Comparison of ENCODE assay signal across 1 cellular context in the genomic region with DNA sequence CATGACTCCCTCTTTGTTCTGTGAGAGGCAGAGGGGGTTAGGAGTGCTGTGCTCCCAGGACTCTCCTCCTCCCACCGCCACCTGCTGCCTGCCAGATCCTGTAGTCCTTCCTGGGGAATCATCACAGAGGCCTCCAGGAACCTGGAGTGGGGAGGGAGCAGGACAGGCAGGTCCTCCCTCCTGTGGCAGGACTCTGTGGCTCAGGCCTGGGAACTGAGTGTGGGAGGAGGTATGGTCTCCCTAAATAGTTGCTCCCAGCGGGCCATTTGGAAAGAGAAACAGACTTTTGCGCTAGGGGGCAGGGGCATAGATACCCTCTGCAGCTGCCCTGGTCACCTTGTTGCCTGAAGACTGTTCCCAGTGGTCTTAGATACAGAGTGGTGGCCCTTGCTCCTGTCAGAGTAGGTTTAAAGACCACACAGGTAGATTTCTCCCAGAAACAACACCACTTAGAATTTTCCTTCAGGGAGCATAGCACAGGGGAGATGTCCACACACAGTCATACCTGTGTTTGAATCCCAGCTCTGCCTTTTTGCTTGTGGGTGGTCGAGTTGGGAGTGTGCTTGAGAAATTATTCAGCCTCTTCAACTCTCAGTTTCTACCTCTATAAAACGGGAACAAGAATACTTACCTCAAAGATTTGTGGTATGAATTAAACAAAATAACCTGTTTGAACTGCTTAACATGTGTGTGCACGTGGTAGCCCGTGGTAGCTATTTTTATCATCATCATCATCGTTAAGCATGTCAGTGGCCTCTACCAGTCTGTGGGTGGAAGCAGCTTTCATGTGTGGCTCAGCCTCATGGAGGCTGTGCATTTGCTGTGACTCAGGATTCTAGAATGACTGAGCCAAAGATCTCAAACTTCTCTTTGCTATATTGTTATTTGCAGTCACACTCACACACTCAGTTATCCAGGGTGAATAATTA.
TF ChIP-seq lines count a peak whose summit lies in the region.

No MANE protein-coding gene starts in this region.

TF ChIP-seq in K562, 482 proteins besides CTCF, POLR2A, EP300 and RAD21 (continued from another document and continues in another):
- TF ChIP-seq RNF219 (CRISPR knock-in tag; IDR thresholded peaks at IDR 0.05) (no peak), ZNF707 (CRISPR knock-in tag; conservative IDR thresholded peaks at IDR 0.05) (no peak), NFE2 (IDR thresholded peaks at IDR 0.05; ENCODE audit: low read depth) (peak; percentile 73), E2F5 (CRISPR knock-in tag; IDR thresholded peaks at IDR 0.05) (no peak), SRSF9 (IDR thresholded peaks at IDR 0.05; ENCODE audit: borderline replicate concordance, low read depth, low read length) (no peak), SNIP1 (IDR thresholded peaks at IDR 0.05; ENCODE audit: low read depth) (no peak), ZNF174 (CRISPR knock-in tag; IDR thresholded peaks at IDR 0.05) (no peak), RFX1 (IDR thresholded peaks at IDR 0.05) (no peak), DIDO1 (tag; IDR thresholded peaks at IDR 0.05; ENCODE audit: low read depth) (no peak), PYGO2 (tag; IDR thresholded peaks at IDR 0.05) (no peak), HBP1 (CRISPR knock-in tag; IDR thresholded peaks at IDR 0.05) (no peak), HCFC1 (IDR thresholded peaks at IDR 0.05; ENCODE audit: low read depth, low read length) (no peak), EP400 (IDR thresholded peaks at IDR 0.05) (peak; percentile 28), CLOCK (CRISPR knock-in tag; IDR thresholded peaks at IDR 0.05; ENCODE audit: borderline replicate concordance) (no peak)
- TF ChIP-seq, protein P1, sequence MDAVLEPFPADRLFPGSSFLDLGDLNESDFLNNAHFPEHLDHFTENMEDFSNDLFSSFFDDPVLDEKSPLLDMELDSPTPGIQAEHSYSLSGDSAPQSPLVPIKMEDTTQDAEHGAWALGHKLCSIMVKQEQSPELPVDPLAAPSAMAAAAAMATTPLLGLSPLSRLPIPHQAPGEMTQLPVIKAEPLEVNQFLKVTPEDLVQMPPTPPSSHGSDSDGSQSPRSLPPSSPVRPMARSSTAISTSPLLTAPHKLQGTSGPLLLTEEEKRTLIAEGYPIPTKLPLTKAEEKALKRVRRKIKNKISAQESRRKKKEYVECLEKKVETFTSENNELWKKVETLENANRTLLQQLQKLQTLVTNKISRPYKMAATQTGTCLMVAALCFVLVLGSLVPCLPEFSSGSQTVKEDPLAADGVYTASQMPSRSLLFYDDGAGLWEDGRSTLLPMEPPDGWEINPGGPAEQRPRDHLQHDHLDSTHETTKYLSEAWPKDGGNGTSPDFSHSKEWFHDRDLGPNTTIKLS (IDR thresholded peaks at IDR 0.05; ENCODE audit: borderline replicate concordance, low read depth), result no peak
- TF ChIP-seq, protein P2, sequence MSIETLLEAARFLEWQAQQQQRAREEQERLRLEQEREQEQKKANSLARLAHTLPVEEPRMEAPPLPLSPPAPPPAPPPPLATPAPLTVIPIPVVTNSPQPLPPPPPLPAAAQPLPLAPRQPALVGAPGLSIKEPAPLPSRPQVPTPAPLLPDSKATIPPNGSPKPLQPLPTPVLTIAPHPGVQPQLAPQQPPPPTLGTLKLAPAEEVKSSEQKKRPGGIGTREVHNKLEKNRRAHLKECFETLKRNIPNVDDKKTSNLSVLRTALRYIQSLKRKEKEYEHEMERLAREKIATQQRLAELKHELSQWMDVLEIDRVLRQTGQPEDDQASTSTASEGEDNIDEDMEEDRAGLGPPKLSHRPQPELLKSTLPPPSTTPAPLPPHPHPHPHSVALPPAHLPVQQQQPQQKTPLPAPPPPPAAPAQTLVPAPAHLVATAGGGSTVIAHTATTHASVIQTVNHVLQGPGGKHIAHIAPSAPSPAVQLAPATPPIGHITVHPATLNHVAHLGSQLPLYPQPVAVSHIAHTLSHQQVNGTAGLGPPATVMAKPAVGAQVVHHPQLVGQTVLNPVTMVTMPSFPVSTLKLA (conservative IDR thresholded peaks at IDR 0.05), result peak; percentile 31 to 48; a peak in 1 of 4 replicates
- TF ChIP-seq, protein P3, sequence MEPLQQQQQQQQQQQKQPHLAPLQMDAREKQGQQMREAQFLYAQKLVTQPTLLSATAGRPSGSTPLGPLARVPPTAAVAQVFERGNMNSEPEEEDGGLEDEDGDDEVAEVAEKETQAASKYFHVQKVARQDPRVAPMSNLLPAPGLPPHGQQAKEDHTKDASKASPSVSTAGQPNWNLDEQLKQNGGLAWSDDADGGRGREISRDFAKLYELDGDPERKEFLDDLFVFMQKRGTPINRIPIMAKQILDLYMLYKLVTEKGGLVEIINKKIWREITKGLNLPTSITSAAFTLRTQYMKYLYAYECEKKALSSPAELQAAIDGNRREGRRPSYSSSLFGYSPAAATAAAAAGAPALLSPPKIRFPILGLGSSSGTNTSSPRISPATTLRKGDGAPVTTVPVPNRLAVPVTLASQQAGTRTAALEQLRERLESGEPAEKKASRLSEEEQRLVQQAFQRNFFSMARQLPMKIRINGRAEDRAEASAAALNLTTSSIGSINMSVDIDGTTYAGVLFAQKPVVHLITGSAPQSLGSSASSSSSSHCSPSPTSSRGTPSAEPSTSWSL (CRISPR knock-in tag; IDR thresholded peaks at IDR 0.05; ENCODE audit: borderline replicate concordance), result no peak
- TF ChIP-seq, protein P4, sequence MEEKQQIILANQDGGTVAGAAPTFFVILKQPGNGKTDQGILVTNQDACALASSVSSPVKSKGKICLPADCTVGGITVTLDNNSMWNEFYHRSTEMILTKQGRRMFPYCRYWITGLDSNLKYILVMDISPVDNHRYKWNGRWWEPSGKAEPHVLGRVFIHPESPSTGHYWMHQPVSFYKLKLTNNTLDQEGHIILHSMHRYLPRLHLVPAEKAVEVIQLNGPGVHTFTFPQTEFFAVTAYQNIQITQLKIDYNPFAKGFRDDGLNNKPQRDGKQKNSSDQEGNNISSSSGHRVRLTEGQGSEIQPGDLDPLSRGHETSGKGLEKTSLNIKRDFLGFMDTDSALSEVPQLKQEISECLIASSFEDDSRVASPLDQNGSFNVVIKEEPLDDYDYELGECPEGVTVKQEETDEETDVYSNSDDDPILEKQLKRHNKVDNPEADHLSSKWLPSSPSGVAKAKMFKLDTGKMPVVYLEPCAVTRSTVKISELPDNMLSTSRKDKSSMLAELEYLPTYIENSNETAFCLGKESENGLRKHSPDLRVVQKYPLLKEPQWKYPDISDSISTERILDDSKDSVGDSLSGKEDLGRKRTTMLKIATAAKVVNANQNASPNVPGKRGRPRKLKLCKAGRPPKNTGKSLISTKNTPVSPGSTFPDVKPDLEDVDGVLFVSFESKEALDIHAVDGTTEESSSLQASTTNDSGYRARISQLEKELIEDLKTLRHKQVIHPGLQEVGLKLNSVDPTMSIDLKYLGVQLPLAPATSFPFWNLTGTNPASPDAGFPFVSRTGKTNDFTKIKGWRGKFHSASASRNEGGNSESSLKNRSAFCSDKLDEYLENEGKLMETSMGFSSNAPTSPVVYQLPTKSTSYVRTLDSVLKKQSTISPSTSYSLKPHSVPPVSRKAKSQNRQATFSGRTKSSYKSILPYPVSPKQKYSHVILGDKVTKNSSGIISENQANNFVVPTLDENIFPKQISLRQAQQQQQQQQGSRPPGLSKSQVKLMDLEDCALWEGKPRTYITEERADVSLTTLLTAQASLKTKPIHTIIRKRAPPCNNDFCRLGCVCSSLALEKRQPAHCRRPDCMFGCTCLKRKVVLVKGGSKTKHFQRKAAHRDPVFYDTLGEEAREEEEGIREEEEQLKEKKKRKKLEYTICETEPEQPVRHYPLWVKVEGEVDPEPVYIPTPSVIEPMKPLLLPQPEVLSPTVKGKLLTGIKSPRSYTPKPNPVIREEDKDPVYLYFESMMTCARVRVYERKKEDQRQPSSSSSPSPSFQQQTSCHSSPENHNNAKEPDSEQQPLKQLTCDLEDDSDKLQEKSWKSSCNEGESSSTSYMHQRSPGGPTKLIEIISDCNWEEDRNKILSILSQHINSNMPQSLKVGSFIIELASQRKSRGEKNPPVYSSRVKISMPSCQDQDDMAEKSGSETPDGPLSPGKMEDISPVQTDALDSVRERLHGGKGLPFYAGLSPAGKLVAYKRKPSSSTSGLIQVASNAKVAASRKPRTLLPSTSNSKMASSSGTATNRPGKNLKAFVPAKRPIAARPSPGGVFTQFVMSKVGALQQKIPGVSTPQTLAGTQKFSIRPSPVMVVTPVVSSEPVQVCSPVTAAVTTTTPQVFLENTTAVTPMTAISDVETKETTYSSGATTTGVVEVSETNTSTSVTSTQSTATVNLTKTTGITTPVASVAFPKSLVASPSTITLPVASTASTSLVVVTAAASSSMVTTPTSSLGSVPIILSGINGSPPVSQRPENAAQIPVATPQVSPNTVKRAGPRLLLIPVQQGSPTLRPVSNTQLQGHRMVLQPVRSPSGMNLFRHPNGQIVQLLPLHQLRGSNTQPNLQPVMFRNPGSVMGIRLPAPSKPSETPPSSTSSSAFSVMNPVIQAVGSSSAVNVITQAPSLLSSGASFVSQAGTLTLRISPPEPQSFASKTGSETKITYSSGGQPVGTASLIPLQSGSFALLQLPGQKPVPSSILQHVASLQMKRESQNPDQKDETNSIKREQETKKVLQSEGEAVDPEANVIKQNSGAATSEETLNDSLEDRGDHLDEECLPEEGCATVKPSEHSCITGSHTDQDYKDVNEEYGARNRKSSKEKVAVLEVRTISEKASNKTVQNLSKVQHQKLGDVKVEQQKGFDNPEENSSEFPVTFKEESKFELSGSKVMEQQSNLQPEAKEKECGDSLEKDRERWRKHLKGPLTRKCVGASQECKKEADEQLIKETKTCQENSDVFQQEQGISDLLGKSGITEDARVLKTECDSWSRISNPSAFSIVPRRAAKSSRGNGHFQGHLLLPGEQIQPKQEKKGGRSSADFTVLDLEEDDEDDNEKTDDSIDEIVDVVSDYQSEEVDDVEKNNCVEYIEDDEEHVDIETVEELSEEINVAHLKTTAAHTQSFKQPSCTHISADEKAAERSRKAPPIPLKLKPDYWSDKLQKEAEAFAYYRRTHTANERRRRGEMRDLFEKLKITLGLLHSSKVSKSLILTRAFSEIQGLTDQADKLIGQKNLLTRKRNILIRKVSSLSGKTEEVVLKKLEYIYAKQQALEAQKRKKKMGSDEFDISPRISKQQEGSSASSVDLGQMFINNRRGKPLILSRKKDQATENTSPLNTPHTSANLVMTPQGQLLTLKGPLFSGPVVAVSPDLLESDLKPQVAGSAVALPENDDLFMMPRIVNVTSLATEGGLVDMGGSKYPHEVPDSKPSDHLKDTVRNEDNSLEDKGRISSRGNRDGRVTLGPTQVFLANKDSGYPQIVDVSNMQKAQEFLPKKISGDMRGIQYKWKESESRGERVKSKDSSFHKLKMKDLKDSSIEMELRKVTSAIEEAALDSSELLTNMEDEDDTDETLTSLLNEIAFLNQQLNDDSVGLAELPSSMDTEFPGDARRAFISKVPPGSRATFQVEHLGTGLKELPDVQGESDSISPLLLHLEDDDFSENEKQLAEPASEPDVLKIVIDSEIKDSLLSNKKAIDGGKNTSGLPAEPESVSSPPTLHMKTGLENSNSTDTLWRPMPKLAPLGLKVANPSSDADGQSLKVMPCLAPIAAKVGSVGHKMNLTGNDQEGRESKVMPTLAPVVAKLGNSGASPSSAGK (IDR thresholded peaks at IDR 0.05), result peak; percentile 81
